In genomic region chr6:160365117-160365516, GRCh38 we compare ENCODE assay signal across 24 cellular contexts. TPM values are rescaled to one million over a fixed set of nuclear protein-coding genes. Genes with fewer than 3 reads are reported as not detected.
DNase-seq lines count a peak whose midpoint lies in the region; ATAC-seq and TF ChIP-seq lines count a peak whose summit lies in the region.
"Had no signal": no experiment of that assay in that cellular context is flagged by ENCODE, and none has a peak within 500 bp of the region (broad histone marks: within the 10 kb centered on the region; RNA-seq: fewer than 3 reads in every experiment).

No MANE protein-coding gene starts in this region.

- no peaks in the 10 kb centered on the region for H3K36me3 ChIP-seq in mammary epithelial cell (ENCODE audit: insufficient read depth, low read length)
- H3K36me3 ChIP-seq: BE2C, MG63 had no signal

- no peak for ATAC-seq in GM21737 (IDR thresholded peaks at IDR 0.05; ENCODE audit: unreplicated experiment)
- ATAC-seq: Panc1 had no signal

- in situ Hi-C loops in mammary epithelial cell (cut with MboI; ENCODE audit: low sequenced_read_pairs in 2 of 2): no loop called here

- no peak overlapping the region for H3K27ac Mint-ChIP-seq in activated T-cell treated with anti-CD3 and anti-CD28 coated beads, Interleukin-2, amount 50 U/mL, for 24 hours
- H3K27ac Mint-ChIP-seq: CD14-positive monocyte; CD8-positive, alpha-beta memory T cell had no signal

- no peaks in the 10 kb centered on the region for H3K36me3 Mint-ChIP-seq in activated T-cell treated with anti-CD3 and anti-CD28 coated beads, Interleukin-2, amount 50 U/mL, for 24 hours (ENCODE audit: low read depth)
- H3K36me3 Mint-ChIP-seq: CD14-positive monocyte had no signal

- dilution Hi-C loops in mammary epithelial cell (cut with HindIII; ENCODE audit: low sequenced_read_pairs): no loop called here

- no peak overlapping the region for H3K4me3 ChIP-seq in mammary epithelial cell (replicated peaks in 1 of 3; ENCODE audit: insufficient read depth in 1 of 3, low read depth in 2 of 3, low read length in 3 of 3)
- H3K4me3 ChIP-seq: MG63, SK-N-MC had no signal

- DNase-seq in HT1080 (ENCODE audit: low read depth) (peak; percentile 24), mammary epithelial cell (peak; percentile 23), kidney tubule cell (ENCODE audit: low spot score) (peak; percentile 21), renal cortical epithelial cell (ENCODE audit: low read depth) (peak; percentile 33), HCEC 1CT (no peak)
- no peak for DNase-seq in activated CD4-positive, alpha-beta T cell treated with anti-CD3 and anti-CD28 coated beads, Interleukin-2, amount 50 U/mL, for 4 hours
- DNase-seq in activated T-cell treated with anti-CD3 and anti-CD28 coated beads, Interleukin-2, amount 50 U/mL, for 24 hours: no peak
- DNase-seq: ACHN; BE2C; CD8-positive, alpha-beta memory T cell; H7; KBM-7; MG63; NCI-H1105 treated with DMSO at 0.1 percent for 48 hours; NCI-H146; NCI-H1930; NCI-H2107; NCI-H446; NCI-H526; SIG-M5 had no signal

- peaks cover 3% of the 10 kb centered on the region for H3K27me3 Mint-ChIP-seq in activated T-cell treated with anti-CD3 and anti-CD28 coated beads, Interleukin-2, amount 50 U/mL, for 24 hours

- intact Hi-C loops in mammary epithelial cell (cut with micrococcal nuclease): no loop called here

- no peak overlapping the region for H3K4me3 Mint-ChIP-seq in activated T-cell treated with anti-CD3 and anti-CD28 coated beads, Interleukin-2, amount 50 U/mL, for 24 hours
- H3K4me3 Mint-ChIP-seq: CD14-positive monocyte; CD8-positive, alpha-beta memory T cell had no signal

- H3K9ac ChIP-seq in mammary epithelial cell (ENCODE audit: insufficient read depth, low read length): no peak overlapping the region

- CTCF ChIA-PET in mammary epithelial cell (lab: Charles Lee; ENCODE audit: low non-redundant PET): no interaction called here

- H3K27me3 ChIP-seq in mammary epithelial cell (ENCODE audit: insufficient read depth, low read length): no peaks in the 10 kb centered on the region
- H3K27me3 ChIP-seq: BE2C, MG63 had no signal

- no peaks in the 10 kb centered on the region for H3K79me2 ChIP-seq in mammary epithelial cell (ENCODE audit: insufficient read depth, low read length)

- peaks cover 12% of the 10 kb centered on the region for H3K4me1 ChIP-seq in mammary epithelial cell (ENCODE audit: insufficient read depth, low read length)
- H3K4me1 ChIP-seq: BE2C had no signal

- no peak for TF ChIP-seq CTCF in mammary epithelial cell (conservative IDR thresholded peaks at IDR 0.05 in 1 of 2, IDR thresholded peaks at IDR 0.05 in 1 of 2; ENCODE audit: extremely low read depth in 1 of 2, insufficient read depth in 1 of 2, low read depth in 1 of 2, low read length in 2 of 2)

- H4K20me1 ChIP-seq in mammary epithelial cell (ENCODE audit: insufficient read depth, low read length): no peaks in the 10 kb centered on the region

- H3K9me3 Mint-ChIP-seq in activated T-cell treated with anti-CD3 and anti-CD28 coated beads, Interleukin-2, amount 50 U/mL, for 24 hours: no peaks in the 10 kb centered on the region

- BruUV-seq in mammary epithelial cell (replicated peaks; lab: Mats Ljungman, UMichigan): no TSS peak

- H3K4me2 ChIP-seq in mammary epithelial cell (ENCODE audit: insufficient read depth, low read depth, low read length): no peak overlapping the region

- no peak overlapping the region for H2AFZ ChIP-seq in mammary epithelial cell (ENCODE audit: low read depth, low read length)

- no peaks in the 10 kb centered on the region for H3K4me1 Mint-ChIP-seq in activated T-cell treated with anti-CD3 and anti-CD28 coated beads, Interleukin-2, amount 50 U/mL, for 24 hours (ENCODE audit: low read depth)
- H3K4me1 Mint-ChIP-seq: CD14-positive monocyte; CD8-positive, alpha-beta memory T cell had no signal

- no peaks in the 10 kb centered on the region for H3K9me3 ChIP-seq in mammary epithelial cell (replicated peaks; ENCODE audit: insufficient read depth, low read length)
- H3K9me3 ChIP-seq: BE2C, MG63 had no signal

- no peak overlapping the region for H3K27ac ChIP-seq in mammary epithelial cell (ENCODE audit: insufficient read depth, low read depth, low read length)
- H3K27ac ChIP-seq: SK-N-MC had no signal

RNA-seq across cellular contexts. Expression of gene SLC22A3, which starts 16.9 kb away (rescaled TPM):
- total RNA-seq in HT1080 (2014; rRNA removed; shearing (Covaris generic)): not detected in 2 replicates
- not detected in 2 replicates for polyA plus RNA-seq in HT1080 (2015; cell fraction: cytosol; rRNA removed)
- polyA plus RNA-seq in HT1080 (2015; cell fraction: nucleus; rRNA removed): not detected in 2 replicates
- 1 to 10 TPM in 1 of 2 donors, under 1 TPM in 1; 0.33 to 1.4 TPM for total RNA-seq in mammary epithelial cell
- polyA plus RNA-seq in mammary epithelial cell: 0.52 TPM
- not detected for polyA minus RNA-seq in mammary epithelial cell
- 10.4 and 11.4 TPM in 2 replicates for total RNA-seq in renal cortical epithelial cell
- total RNA-seq: CD8-positive, alpha-beta memory T cell had no signal
- polyA plus RNA-seq: CD14-positive monocyte; CD8-positive, alpha-beta memory T cell had no signal

Comparison
In these comparisons a context has a peak if more than half of its experiments do, and no peak if none do; other contexts are left out.
1. DNase-seq: peak in HT1080 (single experiment), mammary epithelial cell (single experiment), kidney tubule cell (single experiment) and renal cortical epithelial cell (single experiment); none in activated CD4-positive, alpha-beta T cell treated with anti-CD3 and anti-CD28 coated beads, Interleukin-2, amount 50 U/mL, for 4 hours (0 of 2), activated T-cell treated with anti-CD3 and anti-CD28 coated beads, Interleukin-2, amount 50 U/mL, for 24 hours (single experiment) and HCEC 1CT (single experiment).